9 cellular contexts compared by ENCODE assay signal in genomic region chr7:129494041-129494440, GRCh38. TPM values are rescaled to one million over a fixed set of nuclear protein-coding genes. Genes with fewer than 3 reads are reported as not detected.
DNase-seq lines count a peak whose midpoint lies in the region; ATAC-seq, FAIRE-seq and TF ChIP-seq lines count a peak whose summit lies in the region.
"Had no signal": no experiment of that assay in that cellular context is flagged by ENCODE, and none has a peak within 500 bp of the region (broad histone marks: within the 10 kb centered on the region; RNA-seq: fewer than 3 reads in every experiment).

No MANE protein-coding gene starts in this region.

- no peaks in the 10 kb centered on the region; a peak in 1 of 5 replicates for H3K4me1 ChIP-seq in K562 (replicated peaks in 1 of 2; ENCODE audit: control insufficient read depth in 2 of 2, insufficient read depth in 2 of 2, low read length in 2 of 2)

- H3K27me3 ChIP-seq in K562 (ENCODE audit: control insufficient read depth in 2 of 2, insufficient read depth in 2 of 2, low read length in 2 of 2): no peaks in the 10 kb centered on the region

- no peak overlapping the region for H3K9ac ChIP-seq in K562 (ENCODE audit: insufficient read depth in 1 of 2, low read depth in 2 of 2, low read length in 2 of 2)

- TF ChIP-seq POLR2A in K562 (conservative IDR thresholded peaks at IDR 0.05): no peak

- CTCF ChIA-PET in K562 (lab: Yijun Ruan, JAX; ENCODE audit: low intra/inter-chr PET ratio): no interaction called here

- TF ChIP-seq RAD21 in K562 (CRISPR knock-in tag; conservative IDR thresholded peaks at IDR 0.05 in 1 of 2, IDR thresholded peaks at IDR 0.05 in 1 of 2): no peak

- peak; percentile 58 for ATAC-seq in activated naive CD8-positive, alpha-beta T cell treated with anti-CD3 and anti-CD28 coated beads, Interleukin-2, amount 50 U/mL, for 24 hours
- ATAC-seq in HG03159 (IDR thresholded peaks at IDR 0.05; ENCODE audit: unreplicated experiment) (peak; percentile 80), K562 (no peak), GM18909 (IDR thresholded peaks at IDR 0.05; ENCODE audit: poor library complexity, unreplicated experiment) (no peak)

- no peak overlapping the region for H3K4me2 ChIP-seq in K562 (ENCODE audit: insufficient read depth, low read length)

- no peak for TF ChIP-seq CTCF in K562 (IDR thresholded peaks at IDR 0.05 in 2 of 3, conservative IDR thresholded peaks at IDR 0.05 in 1 of 3; ENCODE audit: insufficient read depth in 2 of 3, low read depth in 1 of 3, low read length in 3 of 3)

- H3K36me3 ChIP-seq in K562 (ENCODE audit: control insufficient read depth, insufficient read depth, low read length): peaks cover 12% of the 10 kb centered on the region; the same call in 2 of the 3 replicates

- no peak overlapping the region for H3K4me3 Mint-ChIP-seq in activated naive CD8-positive, alpha-beta T cell treated with anti-CD3 and anti-CD28 coated beads, Interleukin-2, amount 50 U/mL, for 24 hours
- no peak overlapping the region for H3K4me3 Mint-ChIP-seq in activated naive CD8-positive, alpha-beta T cell treated with anti-CD3 and anti-CD28 coated beads for 36 hours

- H4K20me1 ChIP-seq in K562 (replicated peaks; ENCODE audit: control insufficient read depth, insufficient read depth, low read length): no peaks in the 10 kb centered on the region

- no peak overlapping the region for H3K27ac ChIP-seq in K562 (ENCODE audit: extremely low read depth, low read depth, low read length)

- in situ Hi-C loops in K562 (cut with MboI): no loop called here

- no peaks in the 10 kb centered on the region for H3K9me3 Mint-ChIP-seq in activated naive CD8-positive, alpha-beta T cell treated with anti-CD3 and anti-CD28 coated beads, Interleukin-2, amount 50 U/mL, for 24 hours
- H3K9me3 Mint-ChIP-seq in activated naive CD8-positive, alpha-beta T cell treated with anti-CD3 and anti-CD28 coated beads for 36 hours: no peaks in the 10 kb centered on the region

- no TSS peak for BruUV-seq in K562 (replicated peaks; lab: Mats Ljungman, UMichigan)

- WGBS in K562 (ENCODE audit: insufficient coverage, low coverage, missing lambda C conversion rate): 51% methylated on average over 5 of the region's 5 CpGs

- no peaks in the 10 kb centered on the region for H3K9me1 ChIP-seq in K562 (ENCODE audit: control insufficient read depth, insufficient read depth, low read length)

- DNase-seq in activated naive CD8-positive, alpha-beta T cell treated with anti-CD3 and anti-CD28 coated beads, Interleukin-2, amount 50 U/mL, for 24 hours: no peak
- DNase-seq in activated naive CD8-positive, alpha-beta T cell treated with anti-CD3 and anti-CD28 coated beads for 36 hours: no peak
- DNase-seq in K562 (ENCODE audit: extremely low read depth in 1 of 4, low spot score in 3 of 4): no peak
- peak; percentile 90 for DNase-seq in stromal cell of bone marrow (ENCODE audit: low read depth)
- no peak for DNase-seq in NCI-H146 treated with DMSO at 0.1 percent for 48 hours (lab: John Stamatoyannopoulos, UW; ENCODE audit: unreplicated experiment)
- no peak for DNase-seq in activated CD4-positive, alpha-beta T cell treated with anti-CD3 and anti-CD28 coated beads, Interleukin-2, amount 50 U/mL, for 1 hour

- no peaks in the 10 kb centered on the region for H3K27me3 Mint-ChIP-seq in activated naive CD8-positive, alpha-beta T cell treated with anti-CD3 and anti-CD28 coated beads, Interleukin-2, amount 50 U/mL, for 24 hours
- no peaks in the 10 kb centered on the region for H3K27me3 Mint-ChIP-seq in activated naive CD8-positive, alpha-beta T cell treated with anti-CD3 and anti-CD28 coated beads for 36 hours

- intact Hi-C loops in K562 (cut with micrococcal nuclease): loop anchor here (5.0 to 10.0 kb wide), 3 partner anchors 118 to 521 kb away; partner anchors contain the start of gene NRF1

- no peak for FAIRE-seq in K562 (lab: Jason Lieb, UNC)

- H2AFZ ChIP-seq in K562 (ENCODE audit: low read depth, low read length): no peak overlapping the region

- H3K79me2 ChIP-seq in K562 (ENCODE audit: control insufficient read depth, insufficient read depth, low read length): no peaks in the 10 kb centered on the region

- peak overlapping the region; percentile 13 for H3K27ac Mint-ChIP-seq in activated naive CD8-positive, alpha-beta T cell treated with anti-CD3 and anti-CD28 coated beads, Interleukin-2, amount 50 U/mL, for 24 hours
- no peak overlapping the region for H3K27ac Mint-ChIP-seq in activated naive CD8-positive, alpha-beta T cell treated with anti-CD3 and anti-CD28 coated beads for 36 hours

- TF ChIP-seq EP300 in K562 (IDR thresholded peaks at IDR 0.05; ENCODE audit: low read length): no peak

- H3K9me3 ChIP-seq in K562 (replicated peaks; ENCODE audit: control insufficient read depth, insufficient read depth, low read depth, low read length): no peaks in the 10 kb centered on the region

- POLR2A ChIA-PET in K562 (lab: Yijun Ruan, JAX): interaction anchor here (0.6 to 1.5 kb wide), 4 partner anchors 9 to 267 kb away, joined by 3 to 7 read pairs (median 3); no protein-coding TSS in a partner anchor

- H3K36me3 Mint-ChIP-seq in activated naive CD8-positive, alpha-beta T cell treated with anti-CD3 and anti-CD28 coated beads, Interleukin-2, amount 50 U/mL, for 24 hours (ENCODE audit: low read depth): peaks cover 3% of the 10 kb centered on the region
- no peaks in the 10 kb centered on the region for H3K36me3 Mint-ChIP-seq in activated naive CD8-positive, alpha-beta T cell treated with anti-CD3 and anti-CD28 coated beads for 36 hours

- H3K4me3 ChIP-seq in K562: no peak overlapping the region

- peaks cover 27% of the 10 kb centered on the region for H3K4me1 Mint-ChIP-seq in activated naive CD8-positive, alpha-beta T cell treated with anti-CD3 and anti-CD28 coated beads, Interleukin-2, amount 50 U/mL, for 24 hours
- H3K4me1 Mint-ChIP-seq in activated naive CD8-positive, alpha-beta T cell treated with anti-CD3 and anti-CD28 coated beads for 36 hours: peaks cover 6% of the 10 kb centered on the region

TF ChIP-seq in K562, 482 proteins besides CTCF, POLR2A, EP300 and RAD21 (continues in another document):
- no peak for TF ChIP-seq SIRT6 (IDR thresholded peaks at IDR 0.05; ENCODE audit: low read depth, low read length)
- peak; percentile 32; the same call in 1 of the 2 replicates for TF ChIP-seq RFX1 (IDR thresholded peaks at IDR 0.05)
- TF ChIP-seq CEBPG (CRISPR knock-in tag; IDR thresholded peaks at IDR 0.05): no peak; the same call in 1 of the 2 replicates
- TF ChIP-seq CEBPG (tag; conservative IDR thresholded peaks at IDR 0.05 in 1 of 2, IDR thresholded peaks at IDR 0.05 in 1 of 2): peak in 1 of 2 experiments; percentile 46; a peak in 1 of 4 replicates
- TF ChIP-seq FOSL1 (tag; conservative IDR thresholded peaks at IDR 0.05): 0 out of 2 replicates have a peak, but pooled peaks have one; percentile 13
- TF ChIP-seq STAT5A (IDR thresholded peaks at IDR 0.05; ENCODE audit: borderline replicate concordance, low read length): 0 out of 2 replicates have a peak, but pooled peaks have one; percentile 11

RNA-seq across cellular contexts. Expression of gene SMKR1, which starts 8.3 kb away (rescaled TPM):
- total RNA-seq in activated naive CD8-positive, alpha-beta T cell treated with anti-CD3 and anti-CD28 coated beads for 36 hours: 1 to 10 TPM; 4.1 to 6.1 TPM
- total RNA-seq in K562 (2011; cell fraction: chromatin; rRNA removed; ENCODE audit: low replicate concordance): 1.4 and 1.6 TPM in 2 replicates
- total RNA-seq in K562 (2011; cell fraction: nucleolus; rRNA removed): 1.4 TPM in 1 of 2 replicates, not detected in the other
- 1.5 TPM in 1 of 2 replicates, not detected in the other for total RNA-seq in K562 (2011; cell fraction: nucleoplasm; rRNA removed)
- 0.37 TPM in 1 of 2 replicates, not detected in the other for total RNA-seq in K562 (2014; rRNA removed)
- total RNA-seq in K562 (2014; rRNA removed; fragmentation: Illumina TruSeq; extraction: Trizol): 1.1 and 1.4 TPM in 2 replicates
- total RNA-seq in K562 (2015; rRNA removed; fragmentation: Illumina TruSeq; extraction: Trizol): 0.62 and 1.7 TPM in 2 replicates
- 0.58 and 1.5 TPM in 2 replicates for total RNA-seq in K562 (2021)
- 1.3 and 1.5 TPM in 2 replicates for polyA plus RNA-seq in K562 (2011; rRNA removed)
- polyA plus RNA-seq in K562 (2011; cell fraction: cytosol; rRNA removed): 0.13 and 0.94 TPM in 2 replicates
- 5.4 and 7.6 TPM in 2 replicates for polyA plus RNA-seq in K562 (2011; cell fraction: nucleus; rRNA removed)
- polyA plus RNA-seq in K562 (2012): 1.9 and 2.1 TPM in 2 replicates
- polyA plus RNA-seq in K562 (2014; fragmentation: Illumina TruSeq; extraction: Trizol): 1.4 and 1.5 TPM in 2 replicates
- polyA plus RNA-seq in K562 (2014; fragmentation: Nextera tagmentation; extraction: Ambion mirVana): under 1 TPM; 0.59 to 0.73 TPM
- polyA plus RNA-seq in K562 (2014; rRNA removed): 1.8 TPM in 2 replicates
- 1.5 TPM in 1 of 2 replicates, not detected in the other for polyA minus RNA-seq in K562 (2011; rRNA and poly(A)+ RNA removed)
- not detected in 2 replicates for polyA minus RNA-seq in K562 (2011; cell fraction: cytosol; rRNA and poly(A)+ RNA removed)
- 0.78 TPM in 1 of 2 replicates, not detected in the other for polyA minus RNA-seq in K562 (2011; cell fraction: nucleus; rRNA and poly(A)+ RNA removed)
- total RNA-seq: G401 had no signal

RNA-seq across cellular contexts. Expression of gene STRIP2, which starts 59.8 kb away (rescaled TPM):
- 1 to 10 TPM; 6.9 to 7.9 TPM for total RNA-seq in activated naive CD8-positive, alpha-beta T cell treated with anti-CD3 and anti-CD28 coated beads for 36 hours
- total RNA-seq in K562 (2011; cell fraction: chromatin; rRNA removed; ENCODE audit: low replicate concordance): 202 and 262 TPM in 2 replicates
- 90.7 and 112 TPM in 2 replicates for total RNA-seq in K562 (2011; cell fraction: nucleolus; rRNA removed)
- total RNA-seq in K562 (2011; cell fraction: nucleoplasm; rRNA removed): 109 and 122 TPM in 2 replicates
- 38.5 and 39.8 TPM in 2 replicates for total RNA-seq in K562 (2014; rRNA removed)
- total RNA-seq in K562 (2014; rRNA removed; fragmentation: Illumina TruSeq; extraction: Trizol): 40.8 and 41.7 TPM in 2 replicates
- 52.4 and 54.7 TPM in 2 replicates for total RNA-seq in K562 (2015; rRNA removed; fragmentation: Illumina TruSeq; extraction: Trizol)
- 50.3 and 56.3 TPM in 2 replicates for total RNA-seq in K562 (2021)
- 81.8 and 104 TPM in 2 replicates for polyA plus RNA-seq in K562 (2011; rRNA removed)
- polyA plus RNA-seq in K562 (2011; cell fraction: cytosol; rRNA removed): 27.2 and 41.8 TPM in 2 replicates
- polyA plus RNA-seq in K562 (2011; cell fraction: nucleus; rRNA removed): 388 and 426 TPM in 2 replicates
- 46.1 and 56.3 TPM in 2 replicates for polyA plus RNA-seq in K562 (2012)
- polyA plus RNA-seq in K562 (2014; fragmentation: Illumina TruSeq; extraction: Trizol): 42.3 TPM in 2 replicates
- 10 to 100 TPM; 10.1 to 13.8 TPM for polyA plus RNA-seq in K562 (2014; fragmentation: Nextera tagmentation; extraction: Ambion mirVana)
- polyA plus RNA-seq in K562 (2014; rRNA removed): 52.9 and 55.1 TPM in 2 replicates
- 62.4 and 66.1 TPM in 2 replicates for polyA minus RNA-seq in K562 (2011; rRNA and poly(A)+ RNA removed)
- polyA minus RNA-seq in K562 (2011; cell fraction: cytosol; rRNA and poly(A)+ RNA removed): 32.6 and 37.9 TPM in 2 replicates
- polyA minus RNA-seq in K562 (2011; cell fraction: nucleus; rRNA and poly(A)+ RNA removed): 79.6 and 139 TPM in 2 replicates

Comparison
In these comparisons a context has a peak if more than half of its experiments do, and no peak if none do; other contexts are left out.
1. ATAC-seq: peak in activated naive CD8-positive, alpha-beta T cell treated with anti-CD3 and anti-CD28 coated beads, Interleukin-2, amount 50 U/mL, for 24 hours (single experiment) and HG03159 (single experiment); none in K562 (single experiment) and GM18909 (single experiment).
2. RNA of gene STRIP2, which starts 59.8 kb away (total RNA-seq): 38.5 to 262 TPM in K562; 6.9 to 7.9 TPM in activated naive CD8-positive, alpha-beta T cell treated with anti-CD3 and anti-CD28 coated beads for 36 hours; every median in the first group is over 4 times any median in the second.